Comparison of ENCODE assay signal across 8 cellular contexts in genomic region chr4:74671074-74671698, GRCh38.
DNase-seq lines count a peak whose midpoint lies in the region; ATAC-seq, FAIRE-seq and TF ChIP-seq lines count a peak whose summit lies in the region.

No MANE protein-coding gene starts in this region.

- no peaks in the 10 kb centered on the region for H3K79me2 ChIP-seq in osteoblast (ENCODE audit: insufficient read depth, low read length)

- peaks cover 15% of the 10 kb centered on the region for H3K27me3 ChIP-seq in osteoblast (ENCODE audit: insufficient read depth, low read length)

- no peak overlapping the region for H3K4me2 ChIP-seq in osteoblast (ENCODE audit: insufficient read depth, low read length)

- no peaks in the 10 kb centered on the region for H3K9me3 ChIP-seq in osteoblast (ENCODE audit: low read depth, low read length)

- DNase-seq in Ammon's horn (ENCODE audit: low spot score) (peak; percentile 6), GM19239 (ENCODE audit: insufficient read length, low spot score) (peak; percentile 1), NCI-H226 (peak; percentile 45), epithelial cell of prostate (ENCODE audit: low read depth, low spot score) (no peak), osteoblast (ENCODE audit: insufficient read length, low spot score, missing footprints) (no peak)
- DNase-seq in activated CD4-positive, alpha-beta T cell treated with anti-CD3 and anti-CD28 coated beads for 24 hours (ENCODE audit: low read depth in 2 of 2), result peak; percentile 19 to 21

- H3K27ac ChIP-seq in epithelial cell of prostate (peak overlapping the region; percentile 70), osteoblast (ENCODE audit: low read depth, low read length) (no peak overlapping the region)

- TF ChIP-seq CTCF in osteoblast (IDR thresholded peaks at IDR 0.05; ENCODE audit: extremely low read depth, low read depth, low read length), result peak; percentile 71

- peak; percentile 54 for FAIRE-seq in GM19239 (lab: Jason Lieb, UNC)

- no peaks in the 10 kb centered on the region for H3K36me3 ChIP-seq in osteoblast (ENCODE audit: insufficient read depth, low read length)

- no peak overlapping the region for H2AFZ ChIP-seq in osteoblast (ENCODE audit: low read length)

- no peaks in the 10 kb centered on the region for H4K20me1 ChIP-seq in osteoblast (ENCODE audit: insufficient read depth, low read length)

- no peak overlapping the region for H3K4me3 ChIP-seq in osteoblast (ENCODE audit: insufficient read depth, low read length)

- ATAC-seq in GM19351 (IDR thresholded peaks at IDR 0.05; ENCODE audit: unreplicated experiment) (no peak), HG03457 (IDR thresholded peaks at IDR 0.05; ENCODE audit: unreplicated experiment) (no peak)

- no peaks in the 10 kb centered on the region for H3K4me1 ChIP-seq in osteoblast (ENCODE audit: insufficient read depth, low read length)

Comparison
In these comparisons a context has a peak if more than half of its experiments do, and no peak if none do; other contexts are left out.
1. DNase-seq: peak in Ammon's horn (single experiment), GM19239 (single experiment), NCI-H226 (single experiment) and activated CD4-positive, alpha-beta T cell treated with anti-CD3 and anti-CD28 coated beads for 24 hours (2 of 2); none in epithelial cell of prostate (single experiment) and osteoblast (single experiment).